In the genomic region with DNA sequence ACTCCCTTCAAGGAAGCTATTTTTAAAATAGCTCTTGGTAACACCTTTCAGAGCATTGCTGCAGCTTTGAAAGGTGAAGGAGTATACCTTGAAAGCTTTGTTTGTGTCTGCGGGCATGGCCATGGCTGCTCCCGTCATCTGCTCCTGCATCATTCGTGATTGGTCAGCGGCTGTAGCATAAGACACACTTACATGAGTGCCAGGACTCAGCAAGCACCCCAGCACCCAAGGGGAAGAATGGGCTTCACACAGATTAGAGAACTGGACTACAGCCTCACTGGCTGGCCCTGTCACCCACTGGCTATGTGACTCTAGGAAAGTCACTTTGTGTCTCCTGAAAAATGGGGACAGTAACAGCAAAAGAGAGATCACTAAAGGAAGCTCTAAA, we compare ENCODE assay signal across 36 cellular contexts. TPM values are rescaled to one million over a fixed set of nuclear protein-coding genes. Genes with fewer than 3 reads are reported as not detected.
DNase-seq lines count a peak whose midpoint lies in the region; ATAC-seq and TF ChIP-seq lines count a peak whose summit lies in the region.
"Had no signal": no experiment of that assay in that cellular context is flagged by ENCODE, and none has a peak within 500 bp of the region (broad histone marks: within the 10 kb centered on the region; RNA-seq: fewer than 3 reads in every experiment).

No MANE protein-coding gene starts in this region.

- H3K36me3 ChIP-seq in ACC112 (ENCODE audit: insufficient read depth, low read length) (peaks cover 45% of the 10 kb centered on the region), esophagus (ENCODE audit: control insufficient read depth in 2 of 2, insufficient read depth in 2 of 2, low read length in 1 of 2) (peaks cover 2 to 4% of the 10 kb centered on the region in 2 donors), gastrocnemius medialis (peaks cover 0 to 90% of the 10 kb centered on the region in 2 donors)

- no peak for TF ChIP-seq CTCF in LNCaP clone FGC (IDR thresholded peaks at IDR 0.05; ENCODE audit: control insufficient read depth, extremely low read depth, insufficient read depth)
- no peak for TF ChIP-seq CTCF in gastrocnemius medialis (IDR thresholded peaks at IDR 0.05 in 4 of 5, conservative IDR thresholded peaks at IDR 0.05 in 1 of 5)
- no peak for TF ChIP-seq CTCF in GM10266 (IDR thresholded peaks at IDR 0.05; ENCODE audit: control insufficient read depth, insufficient read depth, low read depth, missing control alignments)

- no peak overlapping the region for H2AFZ ChIP-seq in ACC112 (ENCODE audit: low read length, unreplicated experiment)

- ATAC-seq in gastrocnemius medialis = no peak
- ATAC-seq in HG02870 (IDR thresholded peaks at IDR 0.05; ENCODE audit: unreplicated experiment) = no peak
- ATAC-seq: GM12878; heart right ventricle; mucosa of descending colon; natural killer cell; stimulated activated naive B cell treated with anti-CD40 and anti-IgM and Interleukin-4, amounts not matched to agents 10 μg/mL and 1 μg/mL and 100 μg/mL, for 72 hours had no signal

- in situ Hi-C loops in gastrocnemius medialis (cut with MboI; ENCODE audit: low sequenced_read_pairs in 4 of 4) = no loop called here

- no peak for TF ChIP-seq POLR2A in gastrocnemius medialis (IDR thresholded peaks at IDR 0.05)

- H3K9me3 ChIP-seq in esophagus (ENCODE audit: control insufficient read depth in 2 of 2, insufficient read depth in 1 of 2, low read depth in 1 of 2, low read length in 1 of 2) = no peaks in the 10 kb centered on the region
- H3K9me3 ChIP-seq in gastrocnemius medialis = no peaks in the 10 kb centered on the region
- H3K9me3 ChIP-seq: BLaER1, heart right ventricle, lower lobe of right lung, mucosa of descending colon had no signal

- H3K27me3 ChIP-seq in ACC112 (ENCODE audit: insufficient read depth, low read length) (no peaks in the 10 kb centered on the region), esophagus (ENCODE audit: control insufficient read depth in 1 of 2, insufficient read depth in 2 of 2, low read length in 2 of 2) (no peaks in the 10 kb centered on the region), gastrocnemius medialis (no peaks in the 10 kb centered on the region)
- H3K27me3 ChIP-seq: BLaER1, heart right ventricle had no signal

- H3K27ac ChIP-seq in ACC112 (ENCODE audit: low read depth, low read length) (peak overlapping the region; percentile 96), esophagus (ENCODE audit: low read depth in 2 of 2, low read length in 1 of 2) (peak overlapping the region; percentile 60 to 95), gastrocnemius medialis (peak overlapping the region; percentile 44 to 89 (median 62))
- H3K27ac ChIP-seq: BLaER1, coronary artery, heart right ventricle, WERI-Rb-1 had no signal

- intact Hi-C loops in gastrocnemius medialis (cut with DNase I; ENCODE audit: low total_unique reads) = no loop called here

- 95% methylated on average over 4 of the region's 4 CpGs for WGBS in esophagus, 2 donors

- H3K79me2 ChIP-seq in ACC112 (ENCODE audit: control insufficient read depth, insufficient read depth, low read length, unreplicated experiment) = peaks cover 2% of the 10 kb centered on the region

- H3K4me3 ChIP-seq in ACC112 (ENCODE audit: low read depth, low read length) = peak overlapping the region; percentile 38; the same call in 1 of the 2 replicates
- H3K4me3 ChIP-seq in LNCaP clone FGC (ENCODE audit: low read depth, low read length) = peak overlapping the region; percentile 15; the same call in 1 of the 2 replicates
- no peak overlapping the region for H3K4me3 ChIP-seq in esophagus (ENCODE audit: low read depth in 1 of 2, low read length in 2 of 2)
- H3K4me3 ChIP-seq in gastrocnemius medialis = no peak overlapping the region
- H3K4me3 ChIP-seq: BLaER1, coronary artery, GM12878, heart right ventricle, lower lobe of right lung, mucosa of descending colon had no signal

- H3K4me1 ChIP-seq in ACC112 (ENCODE audit: control insufficient read depth, insufficient read depth, low read length, unreplicated experiment) (peaks cover 26% of the 10 kb centered on the region), esophagus (ENCODE audit: control insufficient read depth in 2 of 2, insufficient read depth in 2 of 2, low read length in 1 of 2) (no peaks in the 10 kb centered on the region), gastrocnemius medialis (peaks cover 4 to 9% of the 10 kb centered on the region in 2 donors)
- H3K4me1 ChIP-seq: BLaER1, heart right ventricle, lower lobe of right lung had no signal

- DNase-seq in LNCaP clone FGC (ENCODE audit: low read depth) (no peak), gastrocnemius medialis (no peak), epidermal melanocyte (ENCODE audit: insufficient read length, low spot score) (no peak), GM10266 (ENCODE audit: extremely low spot score) (no peak)
- DNase-seq: activated CD4-positive, alpha-beta T cell treated with anti-CD3 and anti-CD28 coated beads for 4 hours; activated CD8-positive, alpha-beta memory T cell treated with anti-CD3 and anti-CD28 coated beads for 24 hours; activated gamma-delta T cell; activated naive CD8-positive, alpha-beta T cell treated with anti-CD3 and anti-CD28 coated beads for 36 hours; activated T-cell treated with anti-CD3 and anti-CD28 coated beads for 4 hours; aorta; DMS153; effector CD8-positive, alpha-beta T cell; foreskin melanocyte; heart right ventricle; Karpas-422; kidney; lower lobe of right lung; mucosa of descending colon; MV-4-11; natural killer cell; NCI-H1436; NCI-H2081 treated with DMSO at 0.1 percent for 48 hours; NCI-H526 treated with DMSO at 0.1 percent for 48 hours; NK-92 treated with Interleukin-12 subunit alpha and Interleukin-12 subunit beta, amount 100 ng/mL, for 24 hours; retina; SHP77 treated with DMSO at 0.1 percent for 48 hours; small intestine; stimulated activated naive B cell treated with anti-CD40 and anti-IgM and Interleukin-4, amounts not matched to agents 10 μg/mL and 1 μg/mL and 100 μg/mL, for 72 hours; SW 1271; WERI-Rb-1 had no signal

RNA-seq across cellular contexts. Expression of a gene that starts 17.0 kb away (rescaled TPM):
- 100 to 1,000 TPM in 1 of 2 donors, 10 to 100 TPM in 1; 44.7 to 100 TPM for polyA plus RNA-seq in esophagus
- 100 to 1,000 TPM; 147 to 329 (median 204) TPM for total RNA-seq in gastrocnemius medialis

RNA-seq across cellular contexts. Expression of a gene that starts 17.4 kb away (rescaled TPM):
- 1 to 10 TPM; 1.0 to 2.0 TPM for polyA plus RNA-seq in esophagus
- total RNA-seq in gastrocnemius medialis = 1 to 10 TPM in 3 of 4 donors, under 1 TPM in 1; 0.92 to 7.4 (median 2.5) TPM

RNA-seq across cellular contexts. Expression of a gene that starts 36.0 kb away (rescaled TPM):
- polyA plus RNA-seq in esophagus = 10 to 100 TPM; 12.1 to 24.2 TPM
- 10 to 100 TPM; 31.6 to 42.3 (median 37.1) TPM for total RNA-seq in gastrocnemius medialis

RNA-seq across cellular contexts. Expression of a gene that starts 52.7 kb away (rescaled TPM):
- polyA plus RNA-seq in esophagus = 10 to 100 TPM; 37.0 to 52.7 TPM
- total RNA-seq in gastrocnemius medialis = 10 to 100 TPM; 14.8 to 67.3 (median 47.2) TPM

RNA-seq across cellular contexts. Expression of a gene that starts 56.6 kb away (rescaled TPM):
- polyA plus RNA-seq in esophagus = 1 to 10 TPM; 5.1 to 6.5 TPM
- total RNA-seq in gastrocnemius medialis = 1 to 10 TPM in 1 of 4 donors, under 1 TPM in 2, not detected in 1; 0.46 to 1.3 (median 0.58) TPM

Comparison
In these comparisons a context has a peak if more than half of its experiments do, and no peak if none do; other contexts are left out.
1. H3K4me3 ChIP-seq: peak in ACC112 (single experiment) and LNCaP clone FGC (single experiment); none in esophagus (0 of 2) and gastrocnemius medialis (0 of 4).
2. Peak in every context shown above with its lines, with median percentiles within 50 percentile points of each other: H3K27ac ChIP-seq.